8 cellular contexts compared by ENCODE assay signal in genomic region chr3:9503283-9503682, GRCh38. TPM values are rescaled to one million over a fixed set of nuclear protein-coding genes. Genes with fewer than 3 reads are reported as not detected.
DNase-seq lines count a peak whose midpoint lies in the region; ATAC-seq and TF ChIP-seq lines count a peak whose summit lies in the region.

No MANE protein-coding gene starts in this region.

- peaks cover 10% of the 10 kb centered on the region for H3K4me1 Mint-ChIP-seq in activated T-cell treated with anti-CD3 and anti-CD28 coated beads, Interleukin-2, amount 50 U/mL, for 72 hours (ENCODE audit: low read depth)

- H3K36me3 ChIP-seq in suprapubic skin = no peaks in the 10 kb centered on the region

- peak; percentile 32 to 85 for TF ChIP-seq CTCF in suprapubic skin (IDR thresholded peaks at IDR 0.05)

- peaks cover 31% of the 10 kb centered on the region for H3K27me3 ChIP-seq in suprapubic skin

- no peak for TF ChIP-seq POLR2A in suprapubic skin (IDR thresholded peaks at IDR 0.05)

- no peak for TF ChIP-seq EP300 in suprapubic skin (IDR thresholded peaks at IDR 0.05)

- ATAC-seq in activated T-cell treated with anti-CD3 and anti-CD28 coated beads, Interleukin-2, amount 50 U/mL, for 72 hours (replicated peaks in 1 of 2) = peak; percentile 41 to 54
- no peak for ATAC-seq in GM19455 (IDR thresholded peaks at IDR 0.05; ENCODE audit: unreplicated experiment)

- H3K36me3 Mint-ChIP-seq in activated T-cell treated with anti-CD3 and anti-CD28 coated beads, Interleukin-2, amount 50 U/mL, for 72 hours (ENCODE audit: insufficient read depth in 2 of 2) = no peaks in the 10 kb centered on the region

- H3K4me1 ChIP-seq in suprapubic skin = peaks cover 18% of the 10 kb centered on the region

- DNase-seq in GDM1 (lab: John Stamatoyannopoulos, UW) (peak; percentile 41), HT1080 (ENCODE audit: low read depth) (peak; percentile 73), RKO (ENCODE audit: low spot score) (peak; percentile 62), fibroblast of the conjunctiva (ENCODE audit: low read depth) (peak; percentile 44), nucleus accumbens (lab: John Stamatoyannopoulos, UW) (peak in 42 of 56 donors; percentile 4 to 82 (median 27)), suprapubic skin (ENCODE audit: low spot score in 2 of 2) (peak in 1 of 2 donors; percentile 67)
- peak; percentile 72 to 73 for DNase-seq in activated T-cell treated with anti-CD3 and anti-CD28 coated beads, Interleukin-2, amount 50 U/mL, for 72 hours

- H3K9me3 ChIP-seq in suprapubic skin = no peaks in the 10 kb centered on the region

- peaks cover 45% of the 10 kb centered on the region for H3K27me3 Mint-ChIP-seq in activated T-cell treated with anti-CD3 and anti-CD28 coated beads, Interleukin-2, amount 50 U/mL, for 72 hours (ENCODE audit: low read depth)

- H3K4me3 Mint-ChIP-seq in activated T-cell treated with anti-CD3 and anti-CD28 coated beads, Interleukin-2, amount 50 U/mL, for 72 hours = no peak overlapping the region

- WGBS in suprapubic skin = 2% methylated on average over 4 of the region's 4 CpGs

- H3K27ac Mint-ChIP-seq in activated T-cell treated with anti-CD3 and anti-CD28 coated beads, Interleukin-2, amount 50 U/mL, for 72 hours = no peak overlapping the region

- no peak overlapping the region for H3K27ac ChIP-seq in suprapubic skin

- no peak overlapping the region for H3K4me3 ChIP-seq in suprapubic skin

- no peaks in the 10 kb centered on the region for H3K9me3 Mint-ChIP-seq in activated T-cell treated with anti-CD3 and anti-CD28 coated beads, Interleukin-2, amount 50 U/mL, for 72 hours

RNA-seq across cellular contexts. Expression of gene LHFPL4, which starts 50.3 kb away (rescaled TPM):
- not detected in 2 replicates for total RNA-seq in HT1080 (2014; rRNA removed; shearing (Covaris generic))
- not detected in 2 replicates for polyA plus RNA-seq in HT1080 (2015; cell fraction: cytosol; rRNA removed)
- not detected in 2 replicates for polyA plus RNA-seq in HT1080 (2015; cell fraction: nucleus; rRNA removed)
- total RNA-seq in activated T-cell treated with anti-CD3 and anti-CD28 coated beads, Interleukin-2, amount 50 U/mL, for 72 hours = not detected
- total RNA-seq in suprapubic skin = under 1 TPM in 1 of 4 donors, not detected in 3; 0.19 TPM
